Comparison of ENCODE assay signal across 21 cellular contexts in genomic region chr1:54579337-54579781, GRCh38. TPM values are rescaled to one million over a fixed set of nuclear protein-coding genes. Genes with fewer than 3 reads are reported as not detected.
A peak's percentile ranks its signal among the peaks of the same experiment; 100 is the strongest.
DNase-seq lines count a peak whose midpoint lies in the region; ATAC-seq and TF ChIP-seq lines count a peak whose summit lies in the region.
"Had no signal": no experiment of that assay in that cellular context is flagged by ENCODE, and none has a peak within 500 bp of the region (broad histone marks: within the 10 kb centered on the region; RNA-seq: fewer than 3 reads in every experiment).

No MANE protein-coding gene starts in this region.

- H3K4me1 ChIP-seq in iPS-20b (ENCODE audit: insufficient read depth, low read length) = peaks cover 26% of the 10 kb centered on the region; the same call in 1 of the 2 replicates
- H3K4me1 ChIP-seq in gastrocnemius medialis = peaks cover 62 to 70% of the 10 kb centered on the region in 2 donors

- no peak for ATAC-seq in gastrocnemius medialis
- no peak for ATAC-seq in HG03097 (IDR thresholded peaks at IDR 0.05; ENCODE audit: low FRiP score, unreplicated experiment)
- no peak for ATAC-seq in GM19467 (IDR thresholded peaks at IDR 0.05; ENCODE audit: unreplicated experiment)
- no peak for ATAC-seq in HG03342 (IDR thresholded peaks at IDR 0.05; ENCODE audit: unreplicated experiment)
- ATAC-seq: activated CD8-positive, alpha-beta T cell treated with anti-CD3 and anti-CD28 coated beads, Interleukin-2, amount 10 ng/mL, durations not matched to agents 7 days and 5 days; T-helper 17 cell had no signal

- in situ Hi-C loops in gastrocnemius medialis (cut with MboI; ENCODE audit: low sequenced_read_pairs in 4 of 4) = no loop called here

- H3K4me3 Mint-ChIP-seq in brain = no peak overlapping the region
- H3K4me3 Mint-ChIP-seq: activated B cell treated with CpG ODN at 0.5 μM for 24 hours; activated CD8-positive, alpha-beta T cell treated with anti-CD3 and anti-CD28 coated beads, Interleukin-2, amount 10 ng/mL, durations not matched to agents 7 days and 5 days; activated T-helper 1 cell treated with anti-CD3 and anti-CD28 coated beads, Interleukin-12 subunit alpha, Interleukin-12 subunit beta, Interleukin-2, Interleukin-4 antibody, amounts not matched to agents 30 ng/mL and 10 ng/mL and 1 ng/mL, durations not matched to agents 14 hours and 24 hours and 36 hours; stimulated activated naive CD8-positive, alpha-beta T cell treated with anti-CD3 and anti-CD28 coated beads, Interleukin-15, Interleukin-2, amounts not matched to agents 100 ng/mL and 50 ng/mL, for 24 hours; T-helper 17 cell had no signal

- peak overlapping the region; percentile 45; the same call in 1 of the 2 replicates for H3K9ac ChIP-seq in iPS-20b (ENCODE audit: low read depth, low read length)

- no peaks in the 10 kb centered on the region for H3K27me3 ChIP-seq in H7 (ENCODE audit: control insufficient read depth, insufficient read depth, low read length)
- no peaks in the 10 kb centered on the region for H3K27me3 ChIP-seq in iPS-20b (ENCODE audit: insufficient read depth, low read length)
- H3K27me3 ChIP-seq in gastrocnemius medialis = no peaks in the 10 kb centered on the region

- H3K9me3 ChIP-seq in iPS-20b (ENCODE audit: insufficient read depth, low read depth, low read length) (no peaks in the 10 kb centered on the region), gastrocnemius medialis (no peaks in the 10 kb centered on the region)

- H3K27ac ChIP-seq in iPS-20b (ENCODE audit: low read length) = no peak overlapping the region
- H3K27ac ChIP-seq in gastrocnemius medialis = peak overlapping the region; percentile 85 to 98 (median 95)

- TF ChIP-seq POLR2A in gastrocnemius medialis (IDR thresholded peaks at IDR 0.05) = no peak

- intact Hi-C loops in gastrocnemius medialis (cut with DNase I; ENCODE audit: low total_unique reads) = no loop called here

- H3K4me3 ChIP-seq in H7 (ENCODE audit: insufficient read depth, low read depth, low read length) (no peak overlapping the region), iPS-20b (ENCODE audit: low read length) (no peak overlapping the region), gastrocnemius medialis (no peak overlapping the region)

- no peaks in the 10 kb centered on the region for H3K36me3 ChIP-seq in H7 (replicated peaks; ENCODE audit: control insufficient read depth, insufficient read depth, low read length)
- H3K36me3 ChIP-seq in iPS-20b (ENCODE audit: insufficient read depth, low read depth, low read length) = no peaks in the 10 kb centered on the region
- H3K36me3 ChIP-seq in gastrocnemius medialis = no peaks in the 10 kb centered on the region

- H3K27ac Mint-ChIP-seq in brain = peak overlapping the region; percentile 9 to 87 (median 70)
- H3K27ac Mint-ChIP-seq: activated B cell treated with CpG ODN at 0.5 μM for 24 hours; activated CD8-positive, alpha-beta T cell treated with anti-CD3 and anti-CD28 coated beads, Interleukin-2, amount 10 ng/mL, durations not matched to agents 7 days and 5 days; activated T-helper 1 cell treated with anti-CD3 and anti-CD28 coated beads, Interleukin-12 subunit alpha, Interleukin-12 subunit beta, Interleukin-2, Interleukin-4 antibody, amounts not matched to agents 30 ng/mL and 10 ng/mL and 1 ng/mL, durations not matched to agents 14 hours and 24 hours and 36 hours; stimulated activated naive CD8-positive, alpha-beta T cell treated with anti-CD3 and anti-CD28 coated beads, Interleukin-15, Interleukin-2, amounts not matched to agents 100 ng/mL and 50 ng/mL, for 24 hours; T-helper 17 cell had no signal

- H3K27me3 Mint-ChIP-seq in brain = no peaks in the 10 kb centered on the region
- H3K27me3 Mint-ChIP-seq: activated B cell treated with CpG ODN at 0.5 μM for 24 hours; stimulated activated naive CD8-positive, alpha-beta T cell treated with anti-CD3 and anti-CD28 coated beads, Interleukin-15, Interleukin-2, amounts not matched to agents 100 ng/mL and 50 ng/mL, for 24 hours had no signal

- H3K9me3 Mint-ChIP-seq in brain = peaks cover 0 to 8% (median 3%) of the 10 kb centered on the region in 5 experiments
- H3K9me3 Mint-ChIP-seq: activated B cell treated with CpG ODN at 0.5 μM for 24 hours; activated T-helper 1 cell treated with anti-CD3 and anti-CD28 coated beads, Interleukin-12 subunit alpha, Interleukin-12 subunit beta, Interleukin-2, Interleukin-4 antibody, amounts not matched to agents 30 ng/mL and 10 ng/mL and 1 ng/mL, durations not matched to agents 14 hours and 24 hours and 36 hours; stimulated activated naive CD8-positive, alpha-beta T cell treated with anti-CD3 and anti-CD28 coated beads, Interleukin-15, Interleukin-2, amounts not matched to agents 100 ng/mL and 50 ng/mL, for 24 hours had no signal

- peaks cover 78% of the 10 kb centered on the region for H3K4me1 Mint-ChIP-seq in brain
- H3K4me1 Mint-ChIP-seq: activated B cell treated with CpG ODN at 0.5 μM for 24 hours had no signal

- no peak for TF ChIP-seq CTCF in brain (conservative IDR thresholded peaks at IDR 0.05)
- no peak for TF ChIP-seq CTCF in gastrocnemius medialis (IDR thresholded peaks at IDR 0.05 in 4 of 5, conservative IDR thresholded peaks at IDR 0.05 in 1 of 5)

- peak; percentile 70 for DNase-seq in H7
- no peak for DNase-seq in gastrocnemius medialis
- no peak for DNase-seq in NCI-H2227 (lab: John Stamatoyannopoulos, UW; ENCODE audit: unreplicated experiment)
- DNase-seq: activated B cell treated with CpG ODN at 0.5 μM for 24 hours; activated CD8-positive, alpha-beta T cell treated with anti-CD3 and anti-CD28 coated beads, Interleukin-2, amount 10 ng/mL, durations not matched to agents 7 days and 5 days; central memory CD4-positive, alpha-beta T cell; NCI-H1436 treated with DMSO at 0.1 percent for 48 hours; NCI-H2227 treated with DMSO at 0.1 percent for 48 hours; SHP77 treated with DMSO at 0.1 percent for 48 hours; T-helper 17 cell had no signal

- H3K36me3 Mint-ChIP-seq in brain = no peaks in the 10 kb centered on the region

RNA-seq across cellular contexts. Expression of gene ACOT11, which starts 31.3 kb away (rescaled TPM):
- 5.0 and 5.4 TPM in 2 replicates for total RNA-seq in H7 (2014; rRNA removed; shearing (Covaris generic))
- 3.2 TPM for polyA plus RNA-seq in brain (ENCODE audit: insufficient read depth, low read depth, low replicate concordance)
- 1 to 10 TPM in 2 of 4 donors, under 1 TPM in 2; 0.90 to 3.2 (median 1.2) TPM for total RNA-seq in gastrocnemius medialis

RNA-seq across cellular contexts. Expression of gene FAM151A, which starts 44.0 kb away (rescaled TPM):
- total RNA-seq in H7 (2014; rRNA removed; shearing (Covaris generic)) = not detected in 2 replicates
- polyA plus RNA-seq in brain (ENCODE audit: insufficient read depth, low read depth, low replicate concordance) = not detected
- total RNA-seq in gastrocnemius medialis = not detected
- total RNA-seq: activated B cell treated with CpG ODN at 0.5 μM for 24 hours; activated CD8-positive, alpha-beta T cell treated with anti-CD3 and anti-CD28 coated beads, Interleukin-2, amount 10 ng/mL, durations not matched to agents 7 days and 5 days; activated T-helper 1 cell treated with anti-CD3 and anti-CD28 coated beads, Interleukin-12 subunit alpha, Interleukin-12 subunit beta, Interleukin-2, Interleukin-4 antibody, amounts not matched to agents 30 ng/mL and 10 ng/mL and 1 ng/mL, durations not matched to agents 14 hours and 24 hours and 36 hours; Daoy; glomerular endothelial cell; mucosa of gallbladder; osteocyte; T-helper 17 cell had no signal
